In genomic region chr7:42237891-42238531, GRCh38 we compare ENCODE assay signal across 9 cellular contexts. TPM values are rescaled to one million over a fixed set of nuclear protein-coding genes. Genes with fewer than 3 reads are reported as not detected.
DNase-seq lines count a peak whose midpoint lies in the region; ATAC-seq and TF ChIP-seq lines count a peak whose summit lies in the region.
"Had no signal": no experiment of that assay in that cellular context is flagged by ENCODE, and none has a peak within 500 bp of the region (broad histone marks: within the 10 kb centered on the region; RNA-seq: fewer than 3 reads in every experiment).

No MANE protein-coding gene starts in this region.

- POLR2A ChIA-PET in Panc1 (lab: Charles Lee): no interaction called here

- no peak for TF ChIP-seq POLR2A in tibial nerve (IDR thresholded peaks at IDR 0.05)

- H3K4me1 ChIP-seq in Panc1 (ENCODE audit: control insufficient read depth, insufficient read depth, low read length) (no peaks in the 10 kb centered on the region), ectodermal cell (ENCODE audit: control insufficient read depth, insufficient read depth, low read length) (peaks cover 24% of the 10 kb centered on the region), lung (ENCODE audit: control insufficient read depth in 2 of 2, insufficient read depth in 2 of 2, low read length in 2 of 2) (peaks cover 0 to 5% of the 10 kb centered on the region in 2 donors), tibial nerve (peaks cover 0 to 38% (median 17%) of the 10 kb centered on the region in 4 donors)

- H3K9me3 ChIP-seq in Panc1 (ENCODE audit: control insufficient read depth, insufficient read depth, low read depth, low read length) (no peaks in the 10 kb centered on the region), ectodermal cell (ENCODE audit: control insufficient read depth, low read length) (no peaks in the 10 kb centered on the region), lung (ENCODE audit: control insufficient read depth in 2 of 2, insufficient read depth in 1 of 2, low read length in 1 of 2) (no peaks in the 10 kb centered on the region), tibial nerve (no peaks in the 10 kb centered on the region)

- in situ Hi-C loops in Panc1 (cut with HindIII; ENCODE audit: low pct_unique_long_range_greater_than_20kb, low sequenced_read_pairs): no loop called here

- intact Hi-C loops in Panc1 (cut with micrococcal nuclease; ENCODE audit: unreplicated experiment): no loop called here

- H3K4me3 ChIP-seq in Panc1 (ENCODE audit: low read depth in 2 of 2, low read length in 2 of 2) (peak overlapping the region; percentile 50 to 57; a peak in 3 of 4 replicates), ectodermal cell (ENCODE audit: insufficient read depth, low read depth, low read length) (peak overlapping the region; percentile 81), lung (peak overlapping the region; percentile 73), tibial nerve (peak overlapping the region; percentile 64 to 82 (median 65))

- CTCF ChIA-PET in Panc1 (lab: Charles Lee): interaction anchor here (0.9 kb wide), 1 partner anchor 52 kb away, joined by 5 read pairs; no protein-coding TSS in a partner anchor

- H3K27me3 ChIP-seq in Panc1 (ENCODE audit: control insufficient read depth, insufficient read depth, low read length) (peaks cover 27% of the 10 kb centered on the region), ectodermal cell (ENCODE audit: control insufficient read depth, insufficient read depth, low read length, poor library complexity, severe bottlenecking) (no peaks in the 10 kb centered on the region), lung (ENCODE audit: control insufficient read depth, insufficient read depth) (no peaks in the 10 kb centered on the region), tibial nerve (no peaks in the 10 kb centered on the region)

- no TSS peak for BruUV-seq in Panc1 (replicated peaks; lab: Mats Ljungman, UMichigan)

- H3K27ac ChIP-seq in Panc1 (ENCODE audit: low read length) (no peak overlapping the region), ectodermal cell (ENCODE audit: insufficient read depth, low read depth, low read length, poor library complexity, severe bottlenecking) (peak overlapping the region; percentile 97), lung (ENCODE audit: low read depth in 1 of 2, low read length in 1 of 2) (peak overlapping the region; percentile 82 to 87), tibial nerve (peak overlapping the region; percentile 84 to 98 (median 90))

- H3K36me3 ChIP-seq in Panc1 (ENCODE audit: control insufficient read depth, insufficient read depth, low read length) (no peaks in the 10 kb centered on the region), ectodermal cell (ENCODE audit: control insufficient read depth, insufficient read depth, low read length) (peaks cover 3% of the 10 kb centered on the region), lung (ENCODE audit: control insufficient read depth in 2 of 2, insufficient read depth in 2 of 2, low read length in 2 of 2) (no peaks in the 10 kb centered on the region), tibial nerve (no peaks in the 10 kb centered on the region)

- no peak for TF ChIP-seq EP300 in tibial nerve (IDR thresholded peaks at IDR 0.05)

- peak; percentile 81 for DNase-seq in GM03348 (ENCODE audit: low spot score)
- DNase-seq in Panc1 (ENCODE audit: low read depth, low spot score): no peak
- peak; percentile 69 for DNase-seq in lung (ENCODE audit: low spot score)
- peak; percentile 63 to 81 for DNase-seq in tibial nerve (ENCODE audit: low spot score in 2 of 2)
- DNase-seq in GDM1 (lab: John Stamatoyannopoulos, UW): no peak

- TF ChIP-seq CTCF in Panc1 (IDR thresholded peaks at IDR 0.05): no peak
- no peak for TF ChIP-seq CTCF in lung (IDR thresholded peaks at IDR 0.05; ENCODE audit: control extremely low read depth, extremely low read depth)
- TF ChIP-seq CTCF in tibial nerve (IDR thresholded peaks at IDR 0.05): no peak

- 0% methylated on average over 43 to 44 of the region's 54 CpGs for WGBS in ectodermal cell, 2 experiments
- WGBS in lung, 2 donors: 11 to 14% methylated on average over 26 to 51 of the region's 54 CpGs
- 2 to 5% methylated on average over 37 to 49 of the region's 54 CpGs for WGBS in tibial nerve, 2 donors

- ATAC-seq in Panc1: peak; percentile 54
- ATAC-seq in lung (ENCODE audit: insufficient read depth, low FRiP score): peak; percentile 3
- ATAC-seq in HG02840 (IDR thresholded peaks at IDR 0.05; ENCODE audit: low FRiP score, unreplicated experiment): no peak
- ATAC-seq in GM18867 (IDR thresholded peaks at IDR 0.05; ENCODE audit: unreplicated experiment): no peak

RNA-seq across cellular contexts. Expression of gene GLI3, which starts 1.0 kb away (rescaled TPM):
- total RNA-seq in Panc1 (2021; ENCODE audit: unreplicated experiment) (3.7 TPM), lung (10 to 100 TPM; 18.4 to 23.4 TPM), tibial nerve (10 to 100 TPM in 1 of 4 donors, 1 to 10 TPM in 3; 8.6 to 12.6 (median 8.7) TPM)
- 0.84 TPM for polyA plus RNA-seq in Panc1 (2012; ENCODE audit: insufficient read length)
- 200 TPM for polyA plus RNA-seq in ectodermal cell (2013, experiment 1 of 4)
- 235 TPM for polyA plus RNA-seq in ectodermal cell (2013, experiment 2 of 4)
- 110 TPM for polyA plus RNA-seq in ectodermal cell (2013, experiment 3 of 4)
- 128 TPM for polyA plus RNA-seq in ectodermal cell (2013, experiment 4 of 4)
- 1 to 10 TPM; 2.0 to 2.2 TPM for polyA plus RNA-seq in lung
- total RNA-seq: T-helper 2 cell treated with Interferon-gamma antibody and Interleukin-4, amounts not matched to agents 100 ng/mL and 5 ng/mL, for 36 hours had no signal

Comparison
In these comparisons a context has a peak if more than half of its experiments do, and no peak if none do; other contexts are left out.
1. DNase-seq: peak in GM03348 (single experiment), lung (single experiment) and tibial nerve (2 of 2); none in Panc1 (single experiment) and GDM1 (single experiment).
2. ATAC-seq: peak in Panc1 (single experiment) and lung (single experiment); none in HG02840 (single experiment) and GM18867 (single experiment).
3. Peak in every context shown above with its lines, with median percentiles within 50 percentile points of each other: H3K4me3 ChIP-seq.